ENCODE assay signal across 1 cellular context in genomic region chr1:220113136-220113695, GRCh38.
TF ChIP-seq lines count a peak whose summit lies in the region.

No MANE protein-coding gene starts in this region.

TF ChIP-seq in GM12878, 131 proteins besides CTCF, POLR2A, EP300 and RAD21 (continued from another document):
- no peak for TF ChIP-seq RELA (IDR thresholded peaks at IDR 0.05; ENCODE audit: borderline replicate concordance, partially characterized antibody)
